In the genomic region with DNA sequence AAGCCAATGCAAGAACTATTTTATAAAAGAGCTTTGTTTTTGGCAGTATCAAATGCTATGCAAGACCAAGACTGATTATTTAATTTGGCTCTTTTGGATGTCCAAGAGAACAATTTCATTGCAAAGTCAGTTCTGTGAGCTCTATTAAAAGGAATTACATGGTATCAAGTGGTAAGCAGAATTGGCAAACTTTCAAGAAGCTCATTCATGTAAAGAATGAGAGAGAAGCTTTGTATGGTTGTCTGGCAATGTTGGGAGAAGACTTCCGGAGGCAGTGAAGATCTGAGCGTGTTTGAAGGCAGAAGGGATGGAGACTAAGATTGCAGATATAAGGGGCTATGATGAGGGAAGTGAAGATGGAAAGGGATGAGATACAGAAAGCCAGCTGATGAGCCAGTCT, we compare ENCODE assay signal across 32 cellular contexts.
"Had no signal": no experiment of that assay in that cellular context is flagged by ENCODE, and none has a peak within 500 bp of the region (broad histone marks: within the 10 kb centered on the region; RNA-seq: fewer than 3 reads in every experiment).

No MANE protein-coding gene starts in this region.

- H3K9me3 Mint-ChIP-seq: activated CD4-positive, alpha-beta T cell treated with anti-CD3 and anti-CD28 coated beads, Interleukin-2, amount 10 ng/mL, durations not matched to agents 24 days and 14 days; activated CD8-positive, alpha-beta T cell treated with anti-CD3 and anti-CD28 coated beads for 36 hours; activated naive CD8-positive, alpha-beta T cell treated with anti-CD3 and anti-CD28 coated beads for 36 hours; activated T-cell treated with anti-CD3 and anti-CD28 coated beads, Interleukin-2, amount 50 U/mL, for 72 hours; activated T-helper 17 cell treated with anti-CD3 and anti-CD28 coated beads, Interleukin-2, amount 50 U/mL, for 72 hours; brain had no signal

- DNase-seq: activated CD4-positive, alpha-beta T cell treated with anti-CD3 and anti-CD28 coated beads, Interleukin-2, amount 10 ng/mL, durations not matched to agents 24 days and 14 days; activated CD4-positive, alpha-beta T cell treated with anti-CD3 and anti-CD28 coated beads, Interleukin-2, amount 50 U/mL, for 4 hours; activated CD4-positive, CD25-positive, alpha-beta regulatory T cell; activated CD8-positive, alpha-beta T cell treated with anti-CD3 and anti-CD28 coated beads for 36 hours; activated effector memory CD4-positive, alpha-beta T cell treated with anti-CD3 and anti-CD28 coated beads, Interleukin-2, amount 50 U/mL, for 16 hours; activated naive CD4-positive, alpha-beta T cell; activated naive CD4-positive, alpha-beta T cell treated with anti-CD3 and anti-CD28 coated beads, Interleukin-2, amount 50 U/mL, for 16 hours; activated naive CD8-positive, alpha-beta T cell treated with anti-CD3 and anti-CD28 coated beads for 36 hours; activated T-cell treated with anti-CD3 and anti-CD28 coated beads, Interleukin-2, amount 50 U/mL, for 1 hour; activated T-cell treated with anti-CD3 and anti-CD28 coated beads, Interleukin-2, amount 50 U/mL, for 72 hours; amygdala; caudate nucleus; cerebellar nuclear complex; NCI-H1092 treated with DMSO at 0.1 percent for 48 hours; NCI-H1436; NCI-H1694; NCI-H1930; NCI-H2171 treated with DMSO at 0.1 percent for 48 hours; NCI-H2227 treated with DMSO at 0.1 percent for 48 hours; NCI-H446; NCI-H510A treated with DMSO at 0.1 percent for 48 hours; NCI-H526 treated with DMSO at 0.1 percent for 48 hours; NCI-H774; SHP77; SJCRH30; T1000; WERI-Rb-1 had no signal

- H3K4me1 Mint-ChIP-seq: activated CD4-positive, alpha-beta T cell treated with anti-CD3 and anti-CD28 coated beads, Interleukin-2, amount 10 ng/mL, durations not matched to agents 24 days and 14 days; activated naive CD8-positive, alpha-beta T cell treated with anti-CD3 and anti-CD28 coated beads for 36 hours; activated T-helper 17 cell treated with anti-CD3 and anti-CD28 coated beads, Interleukin-2, amount 50 U/mL, for 72 hours had no signal

- H3K4me1 ChIP-seq: ascending aorta, SJCRH30 had no signal

- H3K36me3 Mint-ChIP-seq: activated naive CD8-positive, alpha-beta T cell treated with anti-CD3 and anti-CD28 coated beads for 36 hours; brain had no signal

- H3K27me3 Mint-ChIP-seq: activated CD4-positive, alpha-beta T cell treated with anti-CD3 and anti-CD28 coated beads, Interleukin-2, amount 10 ng/mL, durations not matched to agents 24 days and 14 days; activated naive CD8-positive, alpha-beta T cell treated with anti-CD3 and anti-CD28 coated beads for 36 hours; activated T-helper 17 cell treated with anti-CD3 and anti-CD28 coated beads, Interleukin-2, amount 50 U/mL, for 72 hours; brain had no signal

- H3K27me3 ChIP-seq: ascending aorta, SJCRH30 had no signal

- H3K36me3 ChIP-seq: SJCRH30, WERI-Rb-1 had no signal

- ATAC-seq: activated CD8-positive, alpha-beta T cell treated with anti-CD3 and anti-CD28 coated beads for 36 hours; activated T-cell treated with anti-CD3 and anti-CD28 coated beads, Interleukin-2, amount 50 U/mL, for 72 hours; activated T-helper 17 cell treated with anti-CD3 and anti-CD28 coated beads, Interleukin-2, amount 50 U/mL, for 72 hours; Panc1 had no signal

- H3K9me3 ChIP-seq: ascending aorta, SJCRH30 had no signal

- H3K4me3 Mint-ChIP-seq: activated CD4-positive, alpha-beta T cell treated with anti-CD3 and anti-CD28 coated beads, Interleukin-2, amount 10 ng/mL, durations not matched to agents 24 days and 14 days; activated CD8-positive, alpha-beta T cell treated with anti-CD3 and anti-CD28 coated beads for 36 hours; activated naive CD8-positive, alpha-beta T cell treated with anti-CD3 and anti-CD28 coated beads for 36 hours; activated T-cell treated with anti-CD3 and anti-CD28 coated beads, Interleukin-2, amount 50 U/mL, for 72 hours; activated T-helper 17 cell treated with anti-CD3 and anti-CD28 coated beads, Interleukin-2, amount 50 U/mL, for 72 hours; brain had no signal

- H3K4me3 ChIP-seq: ascending aorta, SJCRH30, SK-N-MC had no signal

- H3K27ac ChIP-seq: ascending aorta, SJCRH30, SK-N-MC, WERI-Rb-1 had no signal

- H3K27ac Mint-ChIP-seq: activated CD4-positive, alpha-beta T cell treated with anti-CD3 and anti-CD28 coated beads, Interleukin-2, amount 10 ng/mL, durations not matched to agents 24 days and 14 days; activated CD8-positive, alpha-beta T cell treated with anti-CD3 and anti-CD28 coated beads for 36 hours; activated naive CD8-positive, alpha-beta T cell treated with anti-CD3 and anti-CD28 coated beads for 36 hours; activated T-cell treated with anti-CD3 and anti-CD28 coated beads, Interleukin-2, amount 50 U/mL, for 72 hours; activated T-helper 17 cell treated with anti-CD3 and anti-CD28 coated beads, Interleukin-2, amount 50 U/mL, for 72 hours; brain had no signal
